ENCODE assay signal across 12 cellular contexts in the genomic region with DNA sequence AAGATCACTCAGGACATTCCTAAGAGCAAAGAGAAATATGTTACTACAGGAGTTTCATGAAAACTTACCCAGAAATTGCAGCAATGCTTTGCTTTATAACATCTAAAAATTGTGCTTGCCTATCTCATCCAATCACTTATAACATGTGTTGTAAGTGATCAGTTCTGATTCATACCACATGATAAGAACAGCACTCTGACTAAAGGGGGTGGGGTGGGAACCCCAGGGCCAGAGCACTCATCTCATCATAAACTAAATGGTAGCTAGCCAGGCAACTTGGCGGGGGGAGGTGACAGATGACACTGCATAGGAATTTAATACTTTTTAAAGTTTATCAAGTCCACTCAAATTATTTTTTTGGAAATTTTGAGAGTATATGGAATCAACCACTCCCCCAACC. TPM values are rescaled to one million over a fixed set of nuclear protein-coding genes. Genes with fewer than 3 reads are reported as not detected.
DNase-seq lines count a peak whose midpoint lies in the region; ATAC-seq and TF ChIP-seq lines count a peak whose summit lies in the region.
"Had no signal": no experiment of that assay in that cellular context is flagged by ENCODE, and none has a peak within 500 bp of the region (broad histone marks: within the 10 kb centered on the region; RNA-seq: fewer than 3 reads in every experiment).

No MANE protein-coding gene starts in this region.

- ATAC-seq in activated B cell treated with CpG ODN at 0.5 μM for 24 hours (ENCODE audit: low read depth) (no peak), GM19328 (IDR thresholded peaks at IDR 0.05; ENCODE audit: unreplicated experiment) (no peak)

- H3K27me3 Mint-ChIP-seq in activated B cell treated with CpG ODN at 0.5 μM for 24 hours: no peaks in the 10 kb centered on the region

- no peak for TF ChIP-seq CTCF in activated B cell treated with CpG ODN at 0.5 μM for 24 hours (IDR thresholded peaks at IDR 0.05)
- no peak for TF ChIP-seq CTCF in fibroblast of lung (conservative IDR thresholded peaks at IDR 0.05 in 1 of 2, IDR thresholded peaks at IDR 0.05 in 1 of 2; ENCODE audit: low read depth in 1 of 2, low read length in 2 of 2)

- H3K4me3 Mint-ChIP-seq in activated B cell treated with CpG ODN at 0.5 μM for 24 hours: no peak overlapping the region
- H3K4me3 Mint-ChIP-seq: immature natural killer cell had no signal

- in situ Hi-C loops in GM23248 (cut with MboI): no loop called here

- H3K4me2 ChIP-seq in GM23248 (ENCODE audit: unreplicated experiment) (no peak overlapping the region), fibroblast of lung (ENCODE audit: extremely low read depth, insufficient read depth, low read length) (no peak overlapping the region)

- no peaks in the 10 kb centered on the region for H3K9me2 ChIP-seq in GM23248 (ENCODE audit: insufficient read depth)

- peak overlapping the region; percentile 56 for H3K27ac Mint-ChIP-seq in activated B cell treated with CpG ODN at 0.5 μM for 24 hours

- H3K4me1 ChIP-seq in GM23248 (ENCODE audit: insufficient read depth) (peaks cover 7% of the 10 kb centered on the region; the same call in 1 of the 2 replicates), fibroblast of lung (ENCODE audit: control insufficient read depth, extremely low read depth, insufficient read depth, low read length) (no peaks in the 10 kb centered on the region)

- H3K27me3 ChIP-seq in GM23248 (replicated peaks; ENCODE audit: insufficient read depth) (no peaks in the 10 kb centered on the region), fibroblast of lung (ENCODE audit: control insufficient read depth, insufficient read depth, low read length) (no peaks in the 10 kb centered on the region)
- H3K27me3 ChIP-seq: tibial nerve had no signal

- peaks cover 26% of the 10 kb centered on the region for H3K36me3 Mint-ChIP-seq in activated B cell treated with CpG ODN at 0.5 μM for 24 hours (ENCODE audit: low read depth)

- H3K4me1 Mint-ChIP-seq in activated B cell treated with CpG ODN at 0.5 μM for 24 hours: peaks cover 84% of the 10 kb centered on the region

- 11 to 25% methylated on average over 1 of the region's 1 CpG for WGBS in GM23248 (ENCODE audit: low coverage in 1 of 2, low lambda C conversion rate in 2 of 2, missing lambda C conversion rate in 2 of 2), 2 experiments

- H4K20me1 ChIP-seq in GM23248 (ENCODE audit: insufficient read depth) (no peaks in the 10 kb centered on the region), fibroblast of lung (ENCODE audit: control insufficient read depth, extremely low read depth, insufficient read depth, low read length) (no peaks in the 10 kb centered on the region)

- intact Hi-C loops in activated B cell treated with CpG ODN at 0.5 μM for 24 hours (cut with micrococcal nuclease): no loop called here

- peak; percentile 43 for DNase-seq in GM23248
- no peak for DNase-seq in activated B cell treated with CpG ODN at 0.5 μM for 24 hours
- DNase-seq in fibroblast of lung (ENCODE audit: low read depth in 2 of 2): peak; percentile 19 to 31
- DNase-seq in stimulated activated CD4-positive, alpha-beta T cell treated with anti-CD3 and anti-CD28 coated beads, Interleukin-4, amount 100 ng/mL, for 48 hours (ENCODE audit: low read depth in 2 of 2): peak; percentile 29 to 44
- DNase-seq in T1000 (lab: John Stamatoyannopoulos, UW): no peak
- no peak for DNase-seq in LoVo (ENCODE audit: low spot score)
- no peak for DNase-seq in NAMALWA (ENCODE audit: low spot score)
- DNase-seq: immature natural killer cell, NCI-H2029 had no signal

- no peaks in the 10 kb centered on the region for H3K36me3 ChIP-seq in GM23248 (ENCODE audit: low read depth)
- no peaks in the 10 kb centered on the region for H3K36me3 ChIP-seq in fibroblast of lung (ENCODE audit: control insufficient read depth, insufficient read depth, low read length)

- H3K27ac ChIP-seq in GM23248 (no peak overlapping the region), fibroblast of lung (ENCODE audit: insufficient read depth, low read length) (no peak overlapping the region)
- H3K27ac ChIP-seq: epithelial cell of prostate, tibial nerve had no signal

- H3F3A ChIP-seq in GM23248 (ENCODE audit: insufficient read depth): no peaks in the 10 kb centered on the region

- H3K4me3 ChIP-seq in GM23248 (no peak overlapping the region), fibroblast of lung (replicated peaks in 1 of 4; ENCODE audit: control extremely low read depth in 1 of 4, insufficient read depth in 1 of 4, low read depth in 3 of 4, low read length in 4 of 4) (no peak overlapping the region)
- H3K4me3 ChIP-seq: tibial nerve had no signal

- H3K9ac ChIP-seq in GM23248 (no peak overlapping the region), fibroblast of lung (ENCODE audit: insufficient read depth, low read length) (no peak overlapping the region)

- H3K9me3 Mint-ChIP-seq in activated B cell treated with CpG ODN at 0.5 μM for 24 hours: no peaks in the 10 kb centered on the region
- H3K9me3 Mint-ChIP-seq: immature natural killer cell had no signal

- no peaks in the 10 kb centered on the region for H3K79me2 ChIP-seq in GM23248 (ENCODE audit: insufficient read depth)
- H3K79me2 ChIP-seq in fibroblast of lung (ENCODE audit: control insufficient read depth, insufficient read depth, low read length): no peaks in the 10 kb centered on the region

- CTCF ChIA-PET in activated B cell treated with CpG ODN at 0.5 μM for 24 hours (lab: Charles Lee): no interaction called here

- POLR2A ChIA-PET in activated B cell treated with CpG ODN at 0.5 μM for 24 hours (lab: Charles Lee): interaction anchor here (0.6 to 0.9 kb wide), 4 partner anchors 10 to 335 kb away, joined by 3 to 4 read pairs (median 4); no protein-coding TSS in a partner anchor

- no peak overlapping the region for H2AFZ ChIP-seq in GM23248
- no peak overlapping the region for H2AFZ ChIP-seq in fibroblast of lung (ENCODE audit: low read length)

- no peaks in the 10 kb centered on the region for H3K9me3 ChIP-seq in GM23248 (ENCODE audit: low read depth)
- H3K9me3 ChIP-seq in fibroblast of lung (ENCODE audit: control insufficient read depth, insufficient read depth, low read depth, low read length): no peaks in the 10 kb centered on the region
- H3K9me3 ChIP-seq: tibial nerve had no signal

RNA-seq across cellular contexts. Expression of a gene that starts 42.1 kb away (rescaled TPM):
- 0.63 and 1.1 TPM in 2 replicates for total RNA-seq in GM23248 (2014; rRNA removed; shearing (Covaris generic))
- 0.46 and 0.59 TPM in 2 replicates for polyA plus RNA-seq in GM23248 (2016; fragmentation: Nextera tagmentation; extraction: Ambion mirVana)
- total RNA-seq in activated B cell treated with CpG ODN at 0.5 μM for 24 hours: 47.5 and 50.4 TPM in 2 replicates
- total RNA-seq in fibroblast of lung: 2.5 and 2.8 TPM in 2 replicates
- 1.4 and 1.9 TPM in 2 replicates for polyA plus RNA-seq in fibroblast of lung
- polyA plus RNA-seq in fibroblast of lung (2012): 1.1 and 1.4 TPM in 2 replicates
- polyA minus RNA-seq in fibroblast of lung (ENCODE audit: low replicate concordance): 2.3 and 4.4 TPM in 2 replicates

Comparison
In these comparisons a context has a peak if more than half of its experiments do, and no peak if none do; other contexts are left out.
1. DNase-seq: peak in GM23248 (single experiment), fibroblast of lung (2 of 2) and stimulated activated CD4-positive, alpha-beta T cell treated with anti-CD3 and anti-CD28 coated beads, Interleukin-4, amount 100 ng/mL, for 48 hours (2 of 2); none in activated B cell treated with CpG ODN at 0.5 μM for 24 hours (single experiment), T1000 (single experiment), LoVo (single experiment) and NAMALWA (single experiment).
2. RNA of a gene that starts 42.1 kb away (total RNA-seq): 47.5 to 50.4 TPM in activated B cell treated with CpG ODN at 0.5 μM for 24 hours; 2.5 to 2.8 TPM in fibroblast of lung and 0.63 to 1.1 TPM in GM23248; every median in the first group is over 10 times any median in the second.